Comparison of ENCODE assay signal across 12 cellular contexts in the genomic region with DNA sequence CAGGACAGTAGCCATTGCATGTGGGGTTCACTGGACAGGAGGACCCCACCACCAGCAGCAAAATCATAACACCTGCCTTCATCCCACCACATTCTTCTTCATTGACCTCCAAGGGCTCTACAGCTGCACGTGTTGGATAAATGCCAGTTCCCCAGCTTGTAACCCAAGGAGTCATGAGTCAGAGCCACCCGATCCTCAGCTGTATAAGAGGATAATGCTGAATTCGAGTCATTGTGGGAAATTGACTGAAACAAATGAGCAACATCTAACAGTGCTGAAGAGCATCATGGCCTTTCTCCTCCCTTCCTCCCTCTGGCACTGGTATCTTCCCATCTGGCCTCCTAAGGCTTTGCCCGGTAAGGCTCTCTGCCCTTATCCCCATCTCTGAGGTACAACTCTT.
DNase-seq lines count a peak whose midpoint lies in the region; ATAC-seq and TF ChIP-seq lines count a peak whose summit lies in the region.
"Had no signal": no experiment of that assay in that cellular context is flagged by ENCODE, and none has a peak within 500 bp of the region (broad histone marks: within the 10 kb centered on the region; RNA-seq: fewer than 3 reads in every experiment).

No MANE protein-coding gene starts in this region.

- POLR2A ChIA-PET in GM10248 (lab: Yijun Ruan, JAX) = no interaction called here

- CTCF ChIA-PET in GM10248 (lab: Yijun Ruan, JAX) = no interaction called here

- H3K4me3 ChIP-seq in brain microvascular endothelial cell (ENCODE audit: low read depth, low read length) = no peak overlapping the region
- H3K4me3 ChIP-seq: lung, ovary, PC-9, stomach had no signal

- in situ Hi-C loops in brain microvascular endothelial cell (cut with HindIII; ENCODE audit: low pct_ligation_motif_present, low sequenced_read_pairs) = no loop called here

- H3K27ac ChIP-seq in brain microvascular endothelial cell = no peak overlapping the region
- H3K27ac ChIP-seq: ovary, PC-9, stomach had no signal

- no peak for TF ChIP-seq CTCF in brain microvascular endothelial cell (IDR thresholded peaks at IDR 0.05; ENCODE audit: low read depth, low read length, missing control alignments)
- no peak for TF ChIP-seq CTCF in GM10248 (IDR thresholded peaks at IDR 0.05; ENCODE audit: control extremely low read depth, extremely low read depth, low read depth, missing control alignments)

- H3K36me3 ChIP-seq in brain microvascular endothelial cell (replicated peaks) = no peaks in the 10 kb centered on the region
- H3K36me3 ChIP-seq: ovary, stomach had no signal

- H3K27me3 ChIP-seq in brain microvascular endothelial cell (replicated peaks) = no peaks in the 10 kb centered on the region
- H3K27me3 ChIP-seq: ovary, stomach had no signal

- no peak for ATAC-seq in HG02588 (IDR thresholded peaks at IDR 0.05; ENCODE audit: unreplicated experiment)
- ATAC-seq in activated CD4-positive, CD25-positive, alpha-beta regulatory T cell treated with anti-CD3 and anti-CD28 coated beads, Interleukin-2, amount 50 U/mL, for 24 hours = no peak

- peak; percentile 14 for DNase-seq in ELR (ENCODE audit: low read depth)
- DNase-seq in NCI-H2171 treated with DMSO at 0.1 percent for 48 hours (lab: John Stamatoyannopoulos, UW) = peak; percentile 87
- peak; percentile 47 for DNase-seq in brain microvascular endothelial cell
- peak; percentile 65 for DNase-seq in pons (ENCODE audit: low spot score)
- no peak for DNase-seq in GM10248 (ENCODE audit: extremely low spot score)
- DNase-seq in stimulated activated CD4-positive, alpha-beta T cell treated with anti-CD3 and anti-CD28 coated beads, Interleukin-2, amount 100 ng/mL, for 48 hours = no peak
- DNase-seq: ovary, stomach had no signal

Comparison
In these comparisons a context has a peak if more than half of its experiments do, and no peak if none do; other contexts are left out.
1. DNase-seq: peak in ELR (single experiment), NCI-H2171 treated with DMSO at 0.1 percent for 48 hours (single experiment), brain microvascular endothelial cell (single experiment) and pons (single experiment); none in GM10248 (single experiment) and stimulated activated CD4-positive, alpha-beta T cell treated with anti-CD3 and anti-CD28 coated beads, Interleukin-2, amount 100 ng/mL, for 48 hours (0 of 2).